16 cellular contexts compared by ENCODE assay signal in the genomic region with DNA sequence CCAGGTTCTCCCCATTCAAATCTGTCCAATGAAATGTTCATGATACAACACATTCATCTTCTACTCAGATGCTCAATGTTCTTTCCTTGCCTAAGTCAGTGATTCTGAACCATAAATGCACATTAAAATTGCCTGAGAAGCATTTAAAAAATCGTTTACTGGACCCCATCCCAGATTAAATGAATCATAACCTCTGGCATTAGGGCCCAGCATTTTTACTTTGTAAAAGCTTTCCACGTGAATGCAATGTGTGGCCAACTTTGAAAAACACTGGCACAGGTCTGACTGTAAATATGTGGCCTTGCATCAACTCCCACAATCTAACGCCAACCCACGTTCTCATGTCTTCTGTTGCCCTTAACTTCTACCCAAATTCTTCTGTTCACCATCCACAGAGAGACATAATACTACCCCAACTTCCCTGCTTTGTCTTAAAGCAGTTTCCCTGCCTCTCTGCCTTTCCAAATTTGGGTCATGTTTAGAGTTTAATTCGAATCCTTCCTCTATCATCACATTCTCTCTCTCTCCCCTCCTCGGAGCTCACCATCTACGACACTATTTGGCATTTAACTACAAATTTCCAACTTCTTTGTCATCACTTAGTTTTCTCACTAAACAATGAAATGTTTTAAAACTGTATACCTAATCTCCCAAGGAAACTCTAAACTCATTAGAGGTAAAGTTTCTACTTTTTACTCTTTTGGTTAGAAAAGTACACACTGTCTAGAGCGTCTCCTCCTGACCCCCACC.
DNase-seq lines count a peak whose midpoint lies in the region; ATAC-seq, FAIRE-seq and TF ChIP-seq lines count a peak whose summit lies in the region.
"Had no signal": no experiment of that assay in that cellular context is flagged by ENCODE, and none has a peak within 500 bp of the region (broad histone marks: within the 10 kb centered on the region; RNA-seq: fewer than 3 reads in every experiment).

No MANE protein-coding gene starts in this region.

- no peak overlapping the region for H3K4me3 Mint-ChIP-seq in astrocyte (ENCODE audit: unreplicated experiment)

- H3K4me1 ChIP-seq in astrocyte (ENCODE audit: insufficient read depth, low read length) (peaks cover 5% of the 10 kb centered on the region), left lung (no peaks in the 10 kb centered on the region)
- H3K4me1 ChIP-seq: BLaER1 had no signal

- H3K9ac ChIP-seq in astrocyte (ENCODE audit: low read length): peak overlapping the region; percentile 44
- H3K9ac ChIP-seq: BLaER1 had no signal

- H3K27me3 Mint-ChIP-seq in astrocyte (ENCODE audit: low read depth, unreplicated experiment): no peaks in the 10 kb centered on the region

- ATAC-seq in left lung: peak; percentile 43

- FAIRE-seq in astrocyte (lab: Jason Lieb, UNC): peak; percentile 65
- FAIRE-seq: H1, keratinocyte had no signal

- H3K4me1 Mint-ChIP-seq in astrocyte (ENCODE audit: low read depth, unreplicated experiment): no peaks in the 10 kb centered on the region

- H4K20me1 ChIP-seq in astrocyte (ENCODE audit: insufficient read depth, low read length): no peaks in the 10 kb centered on the region
- H4K20me1 ChIP-seq: BLaER1 had no signal

- intact Hi-C loops in left lung (cut with DNase I): no loop called here

- no peaks in the 10 kb centered on the region for H3K79me2 ChIP-seq in astrocyte (ENCODE audit: insufficient read depth, low read length)

- H3K9me3 Mint-ChIP-seq in astrocyte (ENCODE audit: unreplicated experiment): no peaks in the 10 kb centered on the region

- no peaks in the 10 kb centered on the region for H3K36me3 Mint-ChIP-seq in astrocyte (ENCODE audit: low read depth, unreplicated experiment)

- H3K36me3 ChIP-seq in astrocyte (ENCODE audit: insufficient read depth, low read length): no peaks in the 10 kb centered on the region
- H3K36me3 ChIP-seq in left lung: no peaks in the 10 kb centered on the region
- H3K36me3 ChIP-seq: BLaER1 had no signal

- DNase-seq in AG08395 (ENCODE audit: low spot score) (peak; percentile 78), HFF-Myc (ENCODE audit: extremely low read depth, low read depth) (peak; percentile 88), astrocyte (ENCODE audit: low read depth) (peak; percentile 94), left lung (no peak), NCI-H2029 treated with DMSO at 0.1 percent for 48 hours (lab: John Stamatoyannopoulos, UW) (no peak), putamen (ENCODE audit: low spot score) (no peak), SW 1271 (lab: John Stamatoyannopoulos, UW) (no peak), ecto neural progenitor cell (ENCODE audit: low spot score) (no peak)
- DNase-seq: activated CD4-positive, CD25-positive, alpha-beta regulatory T cell treated with anti-CD3 and anti-CD28 coated beads, Interleukin-2, amount 50 U/mL, for 72 hours; DMS79; glutamatergic neuron; MM.1S; stimulated activated CD4-positive, alpha-beta T cell treated with anti-CD3 and anti-CD28 coated beads, Interleukin-2, amount 100 ng/mL, for 48 hours had no signal

- no peak for TF ChIP-seq CTCF in HFF-Myc (IDR thresholded peaks at IDR 0.05; ENCODE audit: low read depth, low read length, missing control alignments)
- TF ChIP-seq CTCF in astrocyte (IDR thresholded peaks at IDR 0.05; ENCODE audit: insufficient read depth, low read depth, low read length): no peak
- TF ChIP-seq CTCF in left lung (IDR thresholded peaks at IDR 0.05): no peak

- H3K4me2 ChIP-seq in astrocyte (ENCODE audit: low read length): peak overlapping the region; percentile 67
- H3K4me2 ChIP-seq: BLaER1 had no signal

- H3K4me3 ChIP-seq in HFF-Myc (replicated peaks; ENCODE audit: low read depth, low read length): no peak overlapping the region
- no peak overlapping the region for H3K4me3 ChIP-seq in astrocyte (ENCODE audit: insufficient read depth, low read depth, low read length)
- no peak overlapping the region for H3K4me3 ChIP-seq in left lung
- H3K4me3 ChIP-seq: BLaER1 had no signal

- H3K27ac ChIP-seq in astrocyte (ENCODE audit: low read depth, low read length) (peak overlapping the region; percentile 62), left lung (peak overlapping the region in 1 of 2 donors; percentile 45)
- H3K27ac ChIP-seq: BLaER1 had no signal

- H2AFZ ChIP-seq in astrocyte (ENCODE audit: low read depth, low read length): peak overlapping the region; percentile 69

- H3K27me3 ChIP-seq in astrocyte (ENCODE audit: insufficient read depth, low read length) (no peaks in the 10 kb centered on the region), left lung (no peaks in the 10 kb centered on the region)
- H3K27me3 ChIP-seq: BLaER1 had no signal

- no peak overlapping the region for H3K27ac Mint-ChIP-seq in astrocyte (ENCODE audit: unreplicated experiment)

- H3K9me3 ChIP-seq in astrocyte (ENCODE audit: insufficient read depth, low read depth, low read length) (no peaks in the 10 kb centered on the region), left lung (no peaks in the 10 kb centered on the region)
- H3K9me3 ChIP-seq: BLaER1 had no signal

Comparison
In these comparisons a context has a peak if more than half of its experiments do, and no peak if none do; other contexts are left out.
1. DNase-seq: peak in AG08395 (single experiment), HFF-Myc (single experiment) and astrocyte (single experiment); none in left lung (0 of 2), NCI-H2029 treated with DMSO at 0.1 percent for 48 hours (single experiment), putamen (single experiment), SW 1271 (0 of 2) and ecto neural progenitor cell (single experiment).